ENCODE assay signal across 11 cellular contexts in the genomic region with DNA sequence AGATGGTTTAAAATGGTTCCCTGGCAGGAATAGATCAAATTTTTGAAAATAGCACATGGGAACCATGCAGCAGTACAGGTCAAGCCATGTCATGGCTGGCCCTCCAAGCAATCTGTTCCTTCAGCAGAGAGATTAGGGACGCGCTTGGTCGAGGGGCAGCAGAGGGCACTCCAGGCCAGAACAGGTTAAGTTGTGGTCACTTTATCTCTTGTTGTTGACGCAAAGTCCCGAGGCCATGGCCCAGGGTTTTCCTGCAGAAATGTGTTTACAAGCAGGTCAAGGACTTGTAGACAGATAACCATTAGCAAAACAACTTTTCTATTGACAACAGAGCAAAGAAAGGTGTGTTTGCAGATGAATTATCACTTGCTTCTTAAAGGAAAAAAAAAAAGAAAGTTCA.
A peak's percentile ranks its signal among the peaks of the same experiment; 100 is the strongest.
DNase-seq lines count a peak whose midpoint lies in the region; ATAC-seq and TF ChIP-seq lines count a peak whose summit lies in the region.
"Had no signal": no experiment of that assay in that cellular context is flagged by ENCODE, and none has a peak within 500 bp of the region (broad histone marks: within the 10 kb centered on the region; RNA-seq: fewer than 3 reads in every experiment).

No MANE protein-coding gene starts in this region.

- no peaks in the 10 kb centered on the region for H3K27me3 ChIP-seq in right cardiac atrium (ENCODE audit: control insufficient read depth, insufficient read depth)
- no peaks in the 10 kb centered on the region for H3K27me3 ChIP-seq in naive thymus-derived CD4-positive, alpha-beta T cell (ENCODE audit: control insufficient read depth in 2 of 2, insufficient read depth in 2 of 2, low read length in 2 of 2)

- no peaks in the 10 kb centered on the region for H3K4me1 ChIP-seq in right cardiac atrium (ENCODE audit: control insufficient read depth, insufficient read depth, low read length)
- no peaks in the 10 kb centered on the region for H3K4me1 ChIP-seq in naive thymus-derived CD4-positive, alpha-beta T cell (ENCODE audit: control insufficient read depth in 2 of 2, insufficient read depth in 2 of 2, low read length in 2 of 2)
- H3K4me1 ChIP-seq: parathyroid adenoma had no signal

- 39% methylated on average over 5 of the region's 5 CpGs for WGBS in right cardiac atrium

- H3K36me3 Mint-ChIP-seq in glutamatergic neuron (ENCODE audit: unreplicated experiment) = no peaks in the 10 kb centered on the region
- H3K36me3 Mint-ChIP-seq in naive thymus-derived CD4-positive, alpha-beta T cell = no peaks in the 10 kb centered on the region

- H3K4me3 Mint-ChIP-seq in glutamatergic neuron (ENCODE audit: unreplicated experiment) = no peak overlapping the region
- no peak overlapping the region for H3K4me3 Mint-ChIP-seq in naive thymus-derived CD4-positive, alpha-beta T cell
- H3K4me3 Mint-ChIP-seq: activated T-helper 17 cell treated with anti-CD3 and anti-CD28 coated beads, Interleukin-2, amount 50 U/mL, for 72 hours had no signal

- no peak for TF ChIP-seq CTCF in glutamatergic neuron (IDR thresholded peaks at IDR 0.05; ENCODE audit: partially characterized antibody, unreplicated experiment)

- intact Hi-C loops in right cardiac atrium (cut with DNase I) (no loop called here), Right ventricle myocardium inferior (cut with DNase I) (no loop called here)
- intact Hi-C loops in naive thymus-derived CD4-positive, alpha-beta T cell (cut with micrococcal nuclease) = no loop called here

- H3K4me1 Mint-ChIP-seq in glutamatergic neuron (ENCODE audit: low read depth, unreplicated experiment) = no peaks in the 10 kb centered on the region
- no peaks in the 10 kb centered on the region for H3K4me1 Mint-ChIP-seq in naive thymus-derived CD4-positive, alpha-beta T cell
- H3K4me1 Mint-ChIP-seq: activated T-helper 17 cell treated with anti-CD3 and anti-CD28 coated beads, Interleukin-2, amount 50 U/mL, for 72 hours had no signal

- no peaks in the 10 kb centered on the region for H3K36me3 ChIP-seq in naive thymus-derived CD4-positive, alpha-beta T cell (ENCODE audit: control insufficient read depth in 2 of 3, insufficient read depth in 3 of 3, low read length in 3 of 3)

- H3K27ac Mint-ChIP-seq in glutamatergic neuron (ENCODE audit: unreplicated experiment) = no peak overlapping the region
- H3K27ac Mint-ChIP-seq in naive thymus-derived CD4-positive, alpha-beta T cell = no peak overlapping the region
- H3K27ac Mint-ChIP-seq: activated T-helper 17 cell treated with anti-CD3 and anti-CD28 coated beads, Interleukin-2, amount 50 U/mL, for 72 hours had no signal

- H3K9me3 ChIP-seq in right cardiac atrium (ENCODE audit: control insufficient read depth, low read length) = no peaks in the 10 kb centered on the region
- H3K9me3 ChIP-seq in naive thymus-derived CD4-positive, alpha-beta T cell (ENCODE audit: control insufficient read depth in 2 of 3, low read length in 3 of 3) = no peaks in the 10 kb centered on the region

- H3K27me3 Mint-ChIP-seq in glutamatergic neuron (ENCODE audit: unreplicated experiment) = no peaks in the 10 kb centered on the region
- H3K27me3 Mint-ChIP-seq in naive thymus-derived CD4-positive, alpha-beta T cell = peaks cover 0 to 17% (median 6%) of the 10 kb centered on the region in 5 donors
- H3K27me3 Mint-ChIP-seq: activated T-helper 17 cell treated with anti-CD3 and anti-CD28 coated beads, Interleukin-2, amount 50 U/mL, for 72 hours had no signal

- no peak overlapping the region for H3K4me3 ChIP-seq in right cardiac atrium (ENCODE audit: low read length)
- H3K4me3 ChIP-seq in naive thymus-derived CD4-positive, alpha-beta T cell (ENCODE audit: low read length) = no peak overlapping the region

- ATAC-seq in right cardiac atrium (peak in 1 of 2 donors; percentile 45), Right ventricle myocardium inferior (no peak), GM18873 (IDR thresholded peaks at IDR 0.05; ENCODE audit: low FRiP score, unreplicated experiment) (no peak)
- ATAC-seq in naive thymus-derived CD4-positive, alpha-beta T cell = no peak
- ATAC-seq: activated T-helper 17 cell treated with anti-CD3 and anti-CD28 coated beads, Interleukin-2, amount 50 U/mL, for 72 hours had no signal

- CTCF ChIA-PET in naive thymus-derived CD4-positive, alpha-beta T cell (lab: Charles Lee) = no interaction called here

- POLR2A ChIA-PET in naive thymus-derived CD4-positive, alpha-beta T cell (lab: Charles Lee) = no interaction called here

- H3K9me3 Mint-ChIP-seq in glutamatergic neuron (ENCODE audit: unreplicated experiment) = no peaks in the 10 kb centered on the region
- no peaks in the 10 kb centered on the region for H3K9me3 Mint-ChIP-seq in naive thymus-derived CD4-positive, alpha-beta T cell
- H3K9me3 Mint-ChIP-seq: activated T-helper 17 cell treated with anti-CD3 and anti-CD28 coated beads, Interleukin-2, amount 50 U/mL, for 72 hours had no signal

- DNase-seq in right cardiac atrium (peak in 2 of 3 donors; percentile 14 to 38), Right ventricle myocardium inferior (ENCODE audit: missing footprints) (no peak), SK-N-DZ (ENCODE audit: low spot score) (peak; percentile 49), glutamatergic neuron (peak; percentile 31), hepatic stellate cell (ENCODE audit: low spot score) (no peak), cerebellar cortex (ENCODE audit: low spot score) (no peak)
- DNase-seq in naive thymus-derived CD4-positive, alpha-beta T cell = no peak
- DNase-seq: NCI-H1105 had no signal

- no peak overlapping the region for H3K27ac ChIP-seq in right cardiac atrium (ENCODE audit: low read length)
- H3K27ac ChIP-seq in naive thymus-derived CD4-positive, alpha-beta T cell (ENCODE audit: low read depth, low read length) = no peak overlapping the region
- H3K27ac ChIP-seq: parathyroid adenoma had no signal

Comparison
In these comparisons a context has a peak if more than half of its experiments do, and no peak if none do; other contexts are left out.
1. DNase-seq: peak in right cardiac atrium (2 of 3), SK-N-DZ (single experiment) and glutamatergic neuron (single experiment); none in Right ventricle myocardium inferior (single experiment), hepatic stellate cell (single experiment), naive thymus-derived CD4-positive, alpha-beta T cell (0 of 9) and cerebellar cortex (single experiment).